8 cellular contexts compared by ENCODE assay signal in the genomic region with DNA sequence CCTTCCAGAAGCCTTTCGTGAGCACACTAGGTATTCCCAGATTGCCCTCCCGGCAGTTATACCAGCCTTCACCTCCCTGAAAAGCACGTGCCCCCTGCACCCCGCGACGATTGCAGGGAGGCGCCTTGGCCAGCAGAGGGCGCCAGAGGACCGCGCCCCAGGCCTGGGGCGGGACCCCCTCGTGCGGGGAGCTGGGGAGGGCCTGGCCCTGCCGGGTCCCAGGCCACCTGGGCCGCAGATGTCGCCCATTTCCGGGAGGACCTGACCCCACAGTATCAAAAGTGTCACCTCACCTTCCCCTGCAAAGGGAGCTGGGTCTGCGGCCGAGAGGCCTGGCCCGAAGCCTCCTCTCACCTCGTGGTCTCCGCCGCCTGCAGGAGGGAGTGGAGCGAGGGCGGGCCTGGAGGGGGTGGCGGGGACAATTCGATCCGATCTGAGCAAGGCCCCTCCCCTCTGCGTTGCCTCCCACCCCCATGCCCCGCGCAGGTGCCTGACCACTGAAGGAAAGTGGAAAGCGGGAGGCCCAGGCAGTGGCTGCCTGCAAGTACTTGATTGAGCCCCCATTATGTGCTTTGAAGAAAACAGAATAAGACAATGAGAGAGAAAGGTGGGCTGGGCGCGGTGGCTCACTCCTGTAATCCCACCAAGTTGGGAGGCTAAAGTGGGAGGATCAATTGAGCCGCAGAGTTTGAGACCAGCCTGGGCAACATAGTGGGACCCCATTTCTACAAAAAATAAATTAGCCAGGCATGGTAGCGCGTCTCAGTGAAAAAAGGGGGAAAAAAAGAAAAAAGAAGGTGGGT. TPM values are rescaled to one million over a fixed set of nuclear protein-coding genes. Genes with fewer than 3 reads are reported as not detected.
DNase-seq lines count a peak whose midpoint lies in the region; ATAC-seq lines count a peak whose summit lies in the region.

No MANE protein-coding gene starts in this region.

- POLR2A ChIA-PET in CD8-positive, alpha-beta memory T cell (lab: Charles Lee) = interaction anchor here (0.6 kb wide), 1 partner anchor 199 kb away, joined by 7 read pairs; no protein-coding TSS in a partner anchor

- H3K4me1 ChIP-seq in CD8-positive, alpha-beta memory T cell (ENCODE audit: insufficient read depth, low read length) = peaks cover 24% of the 10 kb centered on the region
- H3K4me1 ChIP-seq in rectal smooth muscle tissue (ENCODE audit: control insufficient read depth, insufficient read depth, low read length) = peaks cover 10% of the 10 kb centered on the region

- peak overlapping the region in 3 of 7 donors; percentile 9 to 54 (median 48) for H3K4me3 Mint-ChIP-seq in CD8-positive, alpha-beta memory T cell

- peaks cover 18 to 39% (median 26%) of the 10 kb centered on the region in 3 donors for H3K4me1 Mint-ChIP-seq in CD8-positive, alpha-beta memory T cell

- H3K9me3 ChIP-seq in CD8-positive, alpha-beta memory T cell (ENCODE audit: low read length) = no peaks in the 10 kb centered on the region

- CTCF ChIA-PET in CD8-positive, alpha-beta memory T cell (lab: Charles Lee) = interaction anchor here (0.7 to 8.5 kb wide), 33 partner anchors 9 to 419 kb away, joined by 3 to 150 read pairs (median 5); a partner anchor contains a TSS

- ATAC-seq in left ventricle myocardium superior (peak; percentile 68), GM18868 (IDR thresholded peaks at IDR 0.05; ENCODE audit: unreplicated experiment) (no peak), HG02870 (IDR thresholded peaks at IDR 0.05; ENCODE audit: unreplicated experiment) (no peak)

- intact Hi-C loops in left ventricle myocardium superior (cut with micrococcal nuclease) = no loop called here

- no peaks in the 10 kb centered on the region for H3K27me3 ChIP-seq in CD8-positive, alpha-beta memory T cell (ENCODE audit: insufficient read depth, low read length, poor library complexity, severe bottlenecking)
- no peaks in the 10 kb centered on the region for H3K27me3 ChIP-seq in rectal smooth muscle tissue (ENCODE audit: control insufficient read depth, insufficient read depth, low read length)

- H3K9ac ChIP-seq in rectal smooth muscle tissue (ENCODE audit: low read length) = no peak overlapping the region

- no peak overlapping the region for H3K4me3 ChIP-seq in CD8-positive, alpha-beta memory T cell (ENCODE audit: low read length)
- peak overlapping the region; percentile 58 for H3K4me3 ChIP-seq in rectal smooth muscle tissue (ENCODE audit: low read length)

- H3K27ac ChIP-seq in CD8-positive, alpha-beta memory T cell (ENCODE audit: low read depth, low read length) = no peak overlapping the region
- no peak overlapping the region for H3K27ac ChIP-seq in rectal smooth muscle tissue (ENCODE audit: low read depth, low read length)

- peak overlapping the region in 2 of 8 donors; percentile 3 to 66 for H3K27ac Mint-ChIP-seq in CD8-positive, alpha-beta memory T cell

- H3K36me3 ChIP-seq in CD8-positive, alpha-beta memory T cell (ENCODE audit: insufficient read depth, low read length) = no peaks in the 10 kb centered on the region
- H3K36me3 ChIP-seq in rectal smooth muscle tissue (ENCODE audit: control insufficient read depth, insufficient read depth, low read length) = no peaks in the 10 kb centered on the region

- peak; percentile 52 to 80 (median 66) for DNase-seq in CD8-positive, alpha-beta memory T cell
- DNase-seq in HT-29 (ENCODE audit: low spot score) = peak; percentile 78
- peak; percentile 81 for DNase-seq in SK-N-DZ (ENCODE audit: low spot score)
- DNase-seq in activated naive CD4-positive, alpha-beta T cell treated with anti-CD3 and anti-CD28 coated beads, Interleukin-2, amount 50 U/mL, for 16 hours = peak; percentile 69
- peak; percentile 69 for DNase-seq in left ventricle myocardium superior

- H3K9me3 Mint-ChIP-seq in CD8-positive, alpha-beta memory T cell = no peaks in the 10 kb centered on the region

- H3K36me3 Mint-ChIP-seq in CD8-positive, alpha-beta memory T cell = no peaks in the 10 kb centered on the region

- peaks cover 3 to 6% of the 10 kb centered on the region in 2 donors for H3K27me3 Mint-ChIP-seq in CD8-positive, alpha-beta memory T cell

RNA-seq across cellular contexts. Expression of a gene that starts 3.5 kb away (rescaled TPM):
- under 1 TPM; 0.42 to 0.49 TPM for total RNA-seq in CD8-positive, alpha-beta memory T cell
- 0.60 TPM for polyA plus RNA-seq in CD8-positive, alpha-beta memory T cell
- 1.5 and 2.6 TPM in 2 replicates for total RNA-seq in HT-29 (2014; rRNA removed; shearing (Covaris generic))
- 5.7 TPM in 2 replicates for polyA plus RNA-seq in SK-N-DZ (2014; cell fraction: cytosol; rRNA removed)
- polyA plus RNA-seq in SK-N-DZ (2014; cell fraction: nucleus; rRNA removed) = 4.5 and 6.7 TPM in 2 replicates
- 0.82 TPM for total RNA-seq in left ventricle myocardium superior

RNA-seq across cellular contexts. Expression of a gene that starts 43.0 kb away (rescaled TPM):
- 10 to 100 TPM; 64.0 to 67.1 TPM for total RNA-seq in CD8-positive, alpha-beta memory T cell
- polyA plus RNA-seq in CD8-positive, alpha-beta memory T cell = 112 TPM
- 62.4 and 95.2 TPM in 2 replicates for total RNA-seq in HT-29 (2014; rRNA removed; shearing (Covaris generic))
- 138 and 182 TPM in 2 replicates for polyA plus RNA-seq in SK-N-DZ (2014; cell fraction: cytosol; rRNA removed)
- 121 and 145 TPM in 2 replicates for polyA plus RNA-seq in SK-N-DZ (2014; cell fraction: nucleus; rRNA removed)
- 49.8 TPM for total RNA-seq in left ventricle myocardium superior
